In genomic region chr2:44215827-44216226, GRCh38 we compare ENCODE assay signal across 12 cellular contexts. TPM values are rescaled to one million over a fixed set of nuclear protein-coding genes. Genes with fewer than 3 reads are reported as not detected.
"Had no signal": no experiment of that assay in that cellular context is flagged by ENCODE, and none has a peak within 500 bp of the region (broad histone marks: within the 10 kb centered on the region; RNA-seq: fewer than 3 reads in every experiment).

No MANE protein-coding gene starts in this region.

- H3K27me3 Mint-ChIP-seq: activated CD8-positive, alpha-beta T cell treated with anti-CD3 and anti-CD28 coated beads for 36 hours had no signal

- H3K9me3 ChIP-seq: left ventricle myocardium inferior, stomach had no signal

- DNase-seq: activated CD8-positive, alpha-beta memory T cell treated with anti-CD3 and anti-CD28 coated beads, Interleukin-2, amount 50 U/mL, for 4 hours; activated CD8-positive, alpha-beta T cell treated with anti-CD3 and anti-CD28 coated beads for 36 hours; aorta; dorsolateral prefrontal cortex; left ventricle myocardium inferior; mesendoderm; stimulated activated CD4-positive, alpha-beta T cell treated with anti-CD3 and anti-CD28 coated beads, Interleukin-4, amount 100 ng/mL, for 4 hours; stomach; T-helper 9 cell had no signal

- H2AFZ ChIP-seq: parathyroid adenoma had no signal

- FAIRE-seq: bronchial epithelial cell had no signal

- H3K27me3 ChIP-seq: dorsolateral prefrontal cortex, stomach had no signal

- H3K9me3 Mint-ChIP-seq: activated CD8-positive, alpha-beta T cell treated with anti-CD3 and anti-CD28 coated beads for 36 hours had no signal

- H3K4me1 ChIP-seq: left ventricle myocardium inferior had no signal

- H3K4me3 Mint-ChIP-seq: activated CD8-positive, alpha-beta T cell treated with anti-CD3 and anti-CD28 coated beads for 36 hours had no signal

- H3K27ac ChIP-seq: left ventricle myocardium inferior, parathyroid adenoma, stomach had no signal

- H3K9ac ChIP-seq: parathyroid adenoma had no signal

- ATAC-seq: activated CD8-positive, alpha-beta T cell treated with anti-CD3 and anti-CD28 coated beads for 36 hours had no signal

- H3K4me3 ChIP-seq: dorsolateral prefrontal cortex, left ventricle myocardium inferior, stomach had no signal

RNA-seq across cellular contexts. Expression of gene SLC3A1, which starts 59.5 kb away (rescaled TPM):
- total RNA-seq: bronchial epithelial cell, left ventricle myocardium inferior, skeletal muscle tissue had no signal
